In the genomic region with DNA sequence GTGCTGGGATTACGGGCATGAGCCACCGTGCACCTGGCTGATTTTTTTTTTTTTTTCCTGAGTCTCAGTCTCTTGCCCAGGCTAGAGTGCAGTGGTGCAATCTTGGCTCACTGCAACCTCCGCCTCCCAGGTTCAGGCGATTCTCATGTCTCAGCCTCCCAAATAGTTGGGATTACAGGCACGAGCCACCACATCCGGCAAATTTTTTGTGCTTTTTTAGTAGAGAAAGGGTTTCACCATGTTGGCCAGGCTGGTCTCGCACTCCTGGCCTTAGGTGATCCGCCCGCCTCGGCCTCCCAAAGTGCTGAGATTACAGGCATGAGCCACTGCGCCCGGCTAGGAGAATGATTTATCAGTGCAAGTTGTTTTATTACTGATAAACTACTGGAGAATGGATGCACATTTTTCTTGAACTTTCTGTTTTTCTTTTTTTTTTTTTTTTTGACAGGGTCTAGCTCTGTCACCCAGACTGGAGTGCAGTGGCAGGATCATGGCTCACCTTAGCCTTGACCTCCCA, we compare ENCODE assay signal across 18 cellular contexts. TPM values are rescaled to one million over a fixed set of nuclear protein-coding genes. Genes with fewer than 3 reads are reported as not detected.
DNase-seq lines count a peak whose midpoint lies in the region; ATAC-seq and FAIRE-seq lines count a peak whose summit lies in the region.
"Had no signal": no experiment of that assay in that cellular context is flagged by ENCODE, and none has a peak within 500 bp of the region (broad histone marks: within the 10 kb centered on the region; RNA-seq: fewer than 3 reads in every experiment).

No MANE protein-coding gene starts in this region.

- no peaks in the 10 kb centered on the region for H3K9me3 ChIP-seq in small intestine (ENCODE audit: control insufficient read depth, low read depth)
- H3K9me3 ChIP-seq: HAP-1 had no signal

- ATAC-seq in HG02588 (IDR thresholded peaks at IDR 0.05; ENCODE audit: unreplicated experiment): no peak
- no peak for ATAC-seq in HG03521 (IDR thresholded peaks at IDR 0.05; ENCODE audit: unreplicated experiment)
- ATAC-seq: CD8-positive, alpha-beta T cell; GM12878; HepG2 had no signal

- H3K27me3 ChIP-seq in small intestine (ENCODE audit: control insufficient read depth in 2 of 2, insufficient read depth in 2 of 2, low read length in 2 of 2): no peaks in the 10 kb centered on the region
- H3K27me3 ChIP-seq: BLaER1 had no signal

- WGBS in small intestine, 3 donors: 27 to 77% (median 51%) methylated on average over 4 to 12 of the region's 12 CpGs

- no peaks in the 10 kb centered on the region for H3K4me1 ChIP-seq in small intestine (ENCODE audit: control insufficient read depth in 2 of 2, insufficient read depth in 1 of 2, low read depth in 1 of 2, low read length in 1 of 2)

- no peak overlapping the region for H3K4me3 ChIP-seq in small intestine (ENCODE audit: low read depth in 1 of 2, low read length in 2 of 2)
- H3K4me3 ChIP-seq: BLaER1, GM12878, HAP-1 had no signal

- DNase-seq in Caki2 (ENCODE audit: low read depth): peak; percentile 58
- DNase-seq in RCC 7860 (ENCODE audit: low spot score): peak; percentile 12
- DNase-seq in glomerular visceral epithelial cell (ENCODE audit: extremely low spot score): peak; percentile 19
- peak; percentile 66 for DNase-seq in small intestine
- no peak for DNase-seq in NOMO-1 (lab: John Stamatoyannopoulos, UW; ENCODE audit: unreplicated experiment in 2 of 2)
- DNase-seq: CD8-positive, alpha-beta T cell; DMS 273 treated with DMSO at 0.1 percent for 48 hours; DMS53; DND-41; EL; KBM-7 had no signal

- H3K36me3 ChIP-seq in small intestine (ENCODE audit: control insufficient read depth in 2 of 2, insufficient read depth in 2 of 2, low read length in 2 of 2): no peaks in the 10 kb centered on the region
- H3K36me3 ChIP-seq: BLaER1, HAP-1 had no signal

- no peak overlapping the region for H3K27ac ChIP-seq in small intestine (ENCODE audit: low read depth in 1 of 2, low read length in 1 of 2)
- H3K27ac ChIP-seq: BLaER1 had no signal

- no peak for FAIRE-seq in RCC 7860 (lab: Jason Lieb, UNC)
- no peak for FAIRE-seq in small intestine (lab: Jason Lieb, UNC)
- FAIRE-seq: A204.1, GM12878, HepG2 had no signal

- in situ Hi-C loops in Caki2 (cut with HindIII; ENCODE audit: low pct_unique_long_range_greater_than_20kb, low sequenced_read_pairs): no loop called here

RNA-seq across cellular contexts. Expression of gene DHRSX, which starts 39.7 kb away (rescaled TPM):
- total RNA-seq in Caki2 (2014; rRNA removed; shearing (Covaris generic); ENCODE audit: low replicate concordance): 31.3 and 38.2 TPM in 2 replicates
- 10 to 100 TPM in 1 of 3 donors, 1 to 10 TPM in 2; 7.2 to 14.4 (median 9.7) TPM for polyA plus RNA-seq in small intestine

RNA-seq across cellular contexts. Expression of gene ZBED1, which starts 39.7 kb away (rescaled TPM):
- total RNA-seq in Caki2 (2014; rRNA removed; shearing (Covaris generic); ENCODE audit: low replicate concordance): 46.5 and 56.4 TPM in 2 replicates
- 10 to 100 TPM; 23.9 to 33.0 (median 27.6) TPM for polyA plus RNA-seq in small intestine

Comparison
In these comparisons a context has a peak if more than half of its experiments do, and no peak if none do; other contexts are left out.
1. DNase-seq: peak in Caki2 (single experiment), RCC 7860 (single experiment), glomerular visceral epithelial cell (single experiment) and small intestine (single experiment); none in NOMO-1 (0 of 2).